Comparison of ENCODE assay signal across 28 cellular contexts in the genomic region with DNA sequence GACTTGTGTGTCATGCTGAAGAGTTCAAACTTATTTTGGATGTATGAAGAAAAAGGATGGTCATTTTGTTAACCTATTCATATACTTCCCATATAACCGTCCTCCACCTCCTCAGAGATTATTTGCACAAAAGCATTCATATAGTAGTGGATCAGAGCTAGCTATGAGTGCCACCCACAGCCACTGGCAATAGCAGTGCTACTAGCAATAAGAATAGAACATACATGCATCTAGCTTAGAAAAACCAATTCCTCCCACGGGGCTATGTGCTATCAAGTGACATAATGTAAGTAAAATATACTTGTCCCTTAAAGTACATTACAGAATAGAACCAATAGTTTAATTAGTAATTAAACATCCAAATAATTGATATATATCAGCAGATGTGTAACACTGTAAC. TPM values are rescaled to one million over a fixed set of nuclear protein-coding genes. Genes with fewer than 3 reads are reported as not detected.
DNase-seq lines count a peak whose midpoint lies in the region; ATAC-seq, FAIRE-seq and TF ChIP-seq lines count a peak whose summit lies in the region.
"Had no signal": no experiment of that assay in that cellular context is flagged by ENCODE, and none has a peak within 500 bp of the region (broad histone marks: within the 10 kb centered on the region; RNA-seq: fewer than 3 reads in every experiment).

No MANE protein-coding gene starts in this region.

- intact Hi-C loops in activated T-helper 1 cell treated with anti-CD3 and anti-CD28 coated beads, Interleukin-12 subunit alpha, Interleukin-12 subunit beta, Interleukin-2, Interleukin-4 antibody, amounts not matched to agents 30 ng/mL and 10 ng/mL and 1 ng/mL, durations not matched to agents 14 hours and 24 hours and 36 hours (cut with micrococcal nuclease) = loop anchor here (2.0 to 10.0 kb wide), 6 partner anchors 59 to 1369 kb away; a partner anchor contains a TSS

- no peak overlapping the region for H3K4me3 ChIP-seq in BE2C (ENCODE audit: low read depth, low read length)
- H3K4me3 ChIP-seq: gastroesophageal sphincter, hepatocyte, mucosa of descending colon, pancreas, skin epidermis, upper lobe of right lung had no signal

- DNase-seq in activated T-cell treated with anti-CD3 and anti-CD28 coated beads, Interleukin-2, amount 50 U/mL, for 4 hours = no peak
- no peak for DNase-seq in activated T-cell treated with anti-CD3 and anti-CD28 coated beads, Interleukin-2, amount 50 U/mL, for 1 hour
- DNase-seq in GM12892 (ENCODE audit: insufficient read length) (no peak), BE2C (no peak)
- DNase-seq in activated T-helper 1 cell treated with anti-CD3 and anti-CD28 coated beads, Interleukin-12 subunit alpha, Interleukin-12 subunit beta, Interleukin-2, Interleukin-4 antibody, amounts not matched to agents 30 ng/mL and 10 ng/mL and 1 ng/mL, durations not matched to agents 14 hours and 24 hours and 36 hours (ENCODE audit: low spot score) = no peak
- DNase-seq: activated CD4-positive, alpha-beta T cell treated with anti-CD3 and anti-CD28 coated beads, Interleukin-2, amount 10 ng/mL, durations not matched to agents 7 days and 5 days; C1 segment of cervical spinal cord; dermis blood vessel endothelial cell; Kasumi-1; left cardiac atrium; mucosa of descending colon; MV-4-11; NCI-H146; NCI-H2107; NCI-H446; NCI-H82; pancreas; retina; upper lobe of right lung had no signal

- TF ChIP-seq POLR2A in GM12892 (IDR thresholded peaks at IDR 0.05; ENCODE audit: low read depth, low read length) = no peak

- H3K4me1 ChIP-seq in BE2C = no peaks in the 10 kb centered on the region
- H3K4me1 ChIP-seq: gastroesophageal sphincter, pancreas, upper lobe of right lung had no signal

- peaks cover 3% of the 10 kb centered on the region for H3K9me3 Mint-ChIP-seq in activated T-cell treated with anti-CD3 and anti-CD28 coated beads, Interleukin-2, amount 50 U/mL, for 4 hours
- H3K9me3 Mint-ChIP-seq in activated T-helper 1 cell treated with anti-CD3 and anti-CD28 coated beads, Interleukin-12 subunit alpha, Interleukin-12 subunit beta, Interleukin-2, Interleukin-4 antibody, amounts not matched to agents 30 ng/mL and 10 ng/mL and 1 ng/mL, durations not matched to agents 14 hours and 24 hours and 36 hours = peaks cover 4% of the 10 kb centered on the region
- no peaks in the 10 kb centered on the region for H3K9me3 Mint-ChIP-seq in stimulated activated memory B cell treated with anti-CD40 and anti-IgM and Interleukin-4, amounts not matched to agents 10 μg/mL and 1 μg/mL and 100 μg/mL, for 72 hours

- no peaks in the 10 kb centered on the region for H3K9me3 ChIP-seq in BE2C
- H3K9me3 ChIP-seq: gastroesophageal sphincter, mucosa of descending colon, pancreas, upper lobe of right lung had no signal

- H3K4me3 Mint-ChIP-seq in activated T-cell treated with anti-CD3 and anti-CD28 coated beads, Interleukin-2, amount 50 U/mL, for 4 hours = no peak overlapping the region
- H3K4me3 Mint-ChIP-seq in activated T-helper 1 cell treated with anti-CD3 and anti-CD28 coated beads, Interleukin-12 subunit alpha, Interleukin-12 subunit beta, Interleukin-2, Interleukin-4 antibody, amounts not matched to agents 30 ng/mL and 10 ng/mL and 1 ng/mL, durations not matched to agents 14 hours and 24 hours and 36 hours = peak overlapping the region; percentile 60
- no peak overlapping the region for H3K4me3 Mint-ChIP-seq in stimulated activated memory B cell treated with anti-CD40 and anti-IgM and Interleukin-4, amounts not matched to agents 10 μg/mL and 1 μg/mL and 100 μg/mL, for 72 hours
- H3K4me3 Mint-ChIP-seq: activated CD4-positive, alpha-beta T cell treated with anti-CD3 and anti-CD28 coated beads, Interleukin-2, amount 10 ng/mL, durations not matched to agents 7 days and 5 days had no signal

- ATAC-seq in activated T-cell treated with anti-CD3 and anti-CD28 coated beads, Interleukin-2, amount 50 U/mL, for 4 hours = peak; percentile 5 to 7
- no peak for ATAC-seq in stimulated activated memory B cell treated with anti-CD40 and anti-IgM and Interleukin-4, amounts not matched to agents 10 μg/mL and 1 μg/mL and 100 μg/mL, for 72 hours
- ATAC-seq in HG03571 (IDR thresholded peaks at IDR 0.05; ENCODE audit: unreplicated experiment) (no peak), GM21717 (IDR thresholded peaks at IDR 0.05; ENCODE audit: unreplicated experiment) (no peak)
- ATAC-seq: gastroesophageal sphincter, left cardiac atrium, mucosa of descending colon, pancreas, upper lobe of right lung had no signal

- peak; percentile 27 for FAIRE-seq in GM12892 (lab: Jason Lieb, UNC)
- FAIRE-seq: D721Med, pancreas had no signal

- no peak for TF ChIP-seq CTCF in BE2C (IDR thresholded peaks at IDR 0.05; ENCODE audit: low read depth, low read length)

- H3K27me3 ChIP-seq in BE2C = 0 out of 2 replicates have a peak, but pooled peaks cover 5% of the 10 kb centered on the region
- H3K27me3 ChIP-seq: gastroesophageal sphincter, hepatocyte, pancreas, upper lobe of right lung had no signal

- peak overlapping the region; percentile 99 for H3K27ac Mint-ChIP-seq in activated T-helper 1 cell treated with anti-CD3 and anti-CD28 coated beads, Interleukin-12 subunit alpha, Interleukin-12 subunit beta, Interleukin-2, Interleukin-4 antibody, amounts not matched to agents 30 ng/mL and 10 ng/mL and 1 ng/mL, durations not matched to agents 14 hours and 24 hours and 36 hours
- H3K27ac Mint-ChIP-seq in stimulated activated memory B cell treated with anti-CD40 and anti-IgM and Interleukin-4, amounts not matched to agents 10 μg/mL and 1 μg/mL and 100 μg/mL, for 72 hours = peak overlapping the region; percentile 82

- H3K27me3 Mint-ChIP-seq in activated T-cell treated with anti-CD3 and anti-CD28 coated beads, Interleukin-2, amount 50 U/mL, for 4 hours (ENCODE audit: low read depth) = no peaks in the 10 kb centered on the region
- no peaks in the 10 kb centered on the region for H3K27me3 Mint-ChIP-seq in activated T-helper 1 cell treated with anti-CD3 and anti-CD28 coated beads, Interleukin-12 subunit alpha, Interleukin-12 subunit beta, Interleukin-2, Interleukin-4 antibody, amounts not matched to agents 30 ng/mL and 10 ng/mL and 1 ng/mL, durations not matched to agents 14 hours and 24 hours and 36 hours (ENCODE audit: insufficient read depth)
- no peaks in the 10 kb centered on the region for H3K27me3 Mint-ChIP-seq in stimulated activated memory B cell treated with anti-CD40 and anti-IgM and Interleukin-4, amounts not matched to agents 10 μg/mL and 1 μg/mL and 100 μg/mL, for 72 hours
- H3K27me3 Mint-ChIP-seq: activated CD4-positive, alpha-beta T cell treated with anti-CD3 and anti-CD28 coated beads, Interleukin-2, amount 10 ng/mL, durations not matched to agents 7 days and 5 days had no signal

- peaks cover 84% of the 10 kb centered on the region for H3K4me1 Mint-ChIP-seq in activated T-cell treated with anti-CD3 and anti-CD28 coated beads, Interleukin-2, amount 50 U/mL, for 4 hours (ENCODE audit: low read depth)
- H3K4me1 Mint-ChIP-seq in activated T-helper 1 cell treated with anti-CD3 and anti-CD28 coated beads, Interleukin-12 subunit alpha, Interleukin-12 subunit beta, Interleukin-2, Interleukin-4 antibody, amounts not matched to agents 30 ng/mL and 10 ng/mL and 1 ng/mL, durations not matched to agents 14 hours and 24 hours and 36 hours (ENCODE audit: low read depth) = peaks cover 88% of the 10 kb centered on the region
- H3K4me1 Mint-ChIP-seq in stimulated activated memory B cell treated with anti-CD40 and anti-IgM and Interleukin-4, amounts not matched to agents 10 μg/mL and 1 μg/mL and 100 μg/mL, for 72 hours = peaks cover 45% of the 10 kb centered on the region

- H3K36me3 ChIP-seq in BE2C = no peaks in the 10 kb centered on the region
- H3K36me3 ChIP-seq: gastroesophageal sphincter, pancreas, upper lobe of right lung had no signal

- H3K36me3 Mint-ChIP-seq in activated T-cell treated with anti-CD3 and anti-CD28 coated beads, Interleukin-2, amount 50 U/mL, for 4 hours (ENCODE audit: insufficient read depth) = peaks cover 41% of the 10 kb centered on the region
- H3K36me3 Mint-ChIP-seq in activated T-helper 1 cell treated with anti-CD3 and anti-CD28 coated beads, Interleukin-12 subunit alpha, Interleukin-12 subunit beta, Interleukin-2, Interleukin-4 antibody, amounts not matched to agents 30 ng/mL and 10 ng/mL and 1 ng/mL, durations not matched to agents 14 hours and 24 hours and 36 hours (ENCODE audit: low read depth) = peaks cover 55% of the 10 kb centered on the region
- peaks cover 6% of the 10 kb centered on the region for H3K36me3 Mint-ChIP-seq in stimulated activated memory B cell treated with anti-CD40 and anti-IgM and Interleukin-4, amounts not matched to agents 10 μg/mL and 1 μg/mL and 100 μg/mL, for 72 hours

RNA-seq across cellular contexts. Expression of a gene that starts 10.3 kb away (rescaled TPM):
- 100 to 1,000 TPM; 180 to 336 (median 325) TPM for total RNA-seq in activated T-cell treated with anti-CD3 and anti-CD28 coated beads, Interleukin-2, amount 50 U/mL, for 4 hours
- polyA plus RNA-seq in GM12892 (2012; ENCODE audit: missing spikeins) = 3.2 TPM
- total RNA-seq in activated T-helper 1 cell treated with anti-CD3 and anti-CD28 coated beads, Interleukin-12 subunit alpha, Interleukin-12 subunit beta, Interleukin-2, Interleukin-4 antibody, amounts not matched to agents 30 ng/mL and 10 ng/mL and 1 ng/mL, durations not matched to agents 14 hours and 24 hours and 36 hours = 812 and 827 TPM in 2 replicates
- not detected for polyA plus RNA-seq in BE2C (2012; ENCODE audit: insufficient read depth, insufficient read length, low read depth)
- total RNA-seq: dermis blood vessel endothelial cell, left cardiac atrium, lung microvascular endothelial cell, mucosa of descending colon had no signal
- polyA plus RNA-seq: neural cell had no signal

Comparison
In these comparisons a context has a peak if more than half of its experiments do, and no peak if none do; other contexts are left out.
1. ATAC-seq: peak in activated T-cell treated with anti-CD3 and anti-CD28 coated beads, Interleukin-2, amount 50 U/mL, for 4 hours (2 of 2); none in stimulated activated memory B cell treated with anti-CD40 and anti-IgM and Interleukin-4, amounts not matched to agents 10 μg/mL and 1 μg/mL and 100 μg/mL, for 72 hours (single experiment), HG03571 (single experiment) and GM21717 (single experiment).